In genomic region chr6:4345543-4345942, GRCh38 we compare ENCODE assay signal across 17 cellular contexts.
"Had no signal": no experiment of that assay in that cellular context is flagged by ENCODE, and none has a peak within 500 bp of the region (broad histone marks: within the 10 kb centered on the region; RNA-seq: fewer than 3 reads in every experiment).

No MANE protein-coding gene starts in this region.

- FAIRE-seq: bronchial epithelial cell had no signal

- H3K27ac ChIP-seq: ascending aorta, neutrophil, uterus had no signal

- H3K9me3 ChIP-seq: ascending aorta, mucosa of descending colon, neutrophil, uterus had no signal

- H3K27me3 ChIP-seq: ascending aorta, neutrophil, uterus had no signal

- ATAC-seq: activated CD4-positive, CD25-positive, alpha-beta regulatory T cell treated with anti-CD3 and anti-CD28 coated beads, Interleukin-2, amount 50 U/mL, for 24 hours; effector memory CD8-positive, alpha-beta T cell; left colon; mucosa of descending colon; naive thymus-derived CD4-positive, alpha-beta T cell; stimulated activated memory B cell treated with anti-CD40 and anti-IgM and Interleukin-4, amounts not matched to agents 10 μg/mL and 1 μg/mL and 100 μg/mL, for 72 hours had no signal

- H3K36me3 ChIP-seq: ascending aorta, neutrophil, uterus had no signal

- H3K4me3 ChIP-seq: ascending aorta, mucosa of descending colon, uterus had no signal

- H3K4me1 ChIP-seq: ascending aorta, uterus had no signal

- DNase-seq: activated naive CD4-positive, alpha-beta T cell treated with anti-CD3 and anti-CD28 coated beads for 36 hours; activated T-cell treated with anti-CD3 and anti-CD28 coated beads, Interleukin-2, amount 50 U/mL, for 1 hour; dermis blood vessel endothelial cell; effector memory CD8-positive, alpha-beta T cell; foreskin melanocyte; immature natural killer cell; left colon; mucosa of descending colon; naive thymus-derived CD4-positive, alpha-beta T cell; stimulated activated CD4-positive, alpha-beta T cell treated with anti-CD3 and anti-CD28 coated beads, Interleukin-2, amount 100 ng/mL, for 48 hours; T-helper 9 cell; uterus had no signal
